Comparison of ENCODE assay signal across 9 cellular contexts in genomic region chr14:65230287-65230728, GRCh38.
DNase-seq lines count a peak whose midpoint lies in the region; ATAC-seq and TF ChIP-seq lines count a peak whose summit lies in the region.
"Had no signal": no experiment of that assay in that cellular context is flagged by ENCODE, and none has a peak within 500 bp of the region (broad histone marks: within the 10 kb centered on the region; RNA-seq: fewer than 3 reads in every experiment).

No MANE protein-coding gene starts in this region.

- H3K27me3 Mint-ChIP-seq in nephron progenitor cell (ENCODE audit: low read depth, poor library complexity): peaks cover 13% of the 10 kb centered on the region

- no peaks in the 10 kb centered on the region for H3K9me3 ChIP-seq in PC-3 (ENCODE audit: low read length)

- H3K9ac ChIP-seq in PC-3 (ENCODE audit: low read length): no peak overlapping the region

- no peaks in the 10 kb centered on the region for H3K36me3 Mint-ChIP-seq in nephron progenitor cell (ENCODE audit: low read depth)

- no peaks in the 10 kb centered on the region for H3K36me3 ChIP-seq in PC-3 (ENCODE audit: low read depth, low read length)

- H3K9me2 ChIP-seq in PC-3 (replicated peaks; ENCODE audit: low read length): no peaks in the 10 kb centered on the region

- peaks cover 14% of the 10 kb centered on the region for H3F3A ChIP-seq in PC-3 (ENCODE audit: low read length, unreplicated experiment)

- POLR2A ChIA-PET in PC-3 (lab: Charles Lee; ENCODE audit: unreplicated experiment): no interaction called here

- H3K27ac Mint-ChIP-seq in nephron progenitor cell: peak overlapping the region; percentile 50

- TF ChIP-seq CTCF in nephron progenitor cell (IDR thresholded peaks at IDR 0.05) (no peak), PC-3 (conservative IDR thresholded peaks at IDR 0.05; ENCODE audit: low read depth, low read length) (no peak)

- no peak for ATAC-seq in PC-3

- DNase-seq in DMS 273 (lab: John Stamatoyannopoulos, UW; ENCODE audit: unreplicated experiment) (peak; percentile 48), DMS 273 treated with DMSO at 0.1 percent for 48 hours (lab: John Stamatoyannopoulos, UW) (no peak), SHP77 treated with DMSO at 0.1 percent for 48 hours (lab: John Stamatoyannopoulos, UW) (peak; percentile 74), epithelial cell of prostate (ENCODE audit: low read depth, low spot score) (no peak), nephron progenitor cell (no peak), PC-3 (no peak), NCI-H774 (lab: John Stamatoyannopoulos, UW) (no peak), kidney glomerular epithelial cell (lab: John Stamatoyannopoulos, UW) (no peak)

- H3K4me2 ChIP-seq in PC-3 (ENCODE audit: low read length): no peak overlapping the region

- BruUV-seq in PC-3 (replicated peaks; lab: Mats Ljungman, UMichigan): no TSS peak

- peak overlapping the region; percentile 12 for H3K27ac ChIP-seq in epithelial cell of prostate
- no peak overlapping the region for H3K27ac ChIP-seq in PC-3 (ENCODE audit: low read length)
- H3K27ac ChIP-seq: 22Rv1 had no signal

- CTCF ChIA-PET in PC-3 (lab: Charles Lee): no interaction called here

- H2AFZ ChIP-seq in PC-3 (ENCODE audit: low read length): no peak overlapping the region

- intact Hi-C loops in PC-3 (cut with micrococcal nuclease): no loop called here

- H3K4me3 Mint-ChIP-seq in nephron progenitor cell: peak overlapping the region; percentile 17

- H3K4me1 ChIP-seq in PC-3 (ENCODE audit: insufficient read depth, low read length): peaks cover 37% of the 10 kb centered on the region

- no peak overlapping the region for H3K4me3 ChIP-seq in PC-3 (ENCODE audit: low read length)

- H3K4me1 Mint-ChIP-seq in nephron progenitor cell: peaks cover 27% of the 10 kb centered on the region

- H3K79me2 ChIP-seq in PC-3 (ENCODE audit: low read length): no peaks in the 10 kb centered on the region

- H3K9me3 Mint-ChIP-seq in nephron progenitor cell: peaks cover 5% of the 10 kb centered on the region

- no peaks in the 10 kb centered on the region for H3K27me3 ChIP-seq in PC-3 (ENCODE audit: low read length)

- H4K20me1 ChIP-seq in PC-3 (ENCODE audit: low read length): no peaks in the 10 kb centered on the region

Comparison
In these comparisons a context has a peak if more than half of its experiments do, and no peak if none do; other contexts are left out.
1. DNase-seq: peak in DMS 273 (single experiment) and SHP77 treated with DMSO at 0.1 percent for 48 hours (single experiment); none in DMS 273 treated with DMSO at 0.1 percent for 48 hours (single experiment), epithelial cell of prostate (single experiment), nephron progenitor cell (single experiment), PC-3 (single experiment), NCI-H774 (single experiment) and kidney glomerular epithelial cell (single experiment).